In the genomic region with DNA sequence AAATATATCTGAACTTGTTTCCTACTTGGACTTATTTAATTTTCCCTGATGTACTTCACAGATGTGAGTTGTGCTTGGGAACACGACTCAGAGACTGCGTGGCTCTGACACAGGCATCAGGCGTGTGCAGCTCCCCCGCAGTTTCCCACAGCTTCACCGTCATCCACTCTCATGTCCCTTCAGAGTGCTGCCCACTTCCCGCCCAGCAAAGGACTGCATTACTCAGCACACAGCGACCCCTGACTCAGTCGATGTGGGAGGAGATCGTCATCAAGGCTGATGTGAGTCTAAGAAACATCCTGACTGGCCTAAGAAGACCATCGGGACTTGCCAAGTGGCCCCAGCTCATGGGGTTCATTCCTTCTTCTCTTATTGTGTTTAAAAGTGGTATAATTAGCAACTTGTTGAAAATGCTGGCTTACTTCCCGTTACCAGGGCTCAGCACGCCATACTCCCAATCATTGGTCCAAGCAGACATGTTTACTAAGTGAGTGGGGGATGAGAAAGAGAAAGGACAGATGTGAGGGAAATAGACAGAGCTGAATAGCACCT, we compare ENCODE assay signal across 8 cellular contexts.
DNase-seq lines count a peak whose midpoint lies in the region; ATAC-seq, FAIRE-seq and TF ChIP-seq lines count a peak whose summit lies in the region.

No MANE protein-coding gene starts in this region.

- DNase-seq in HTR-8/SVneo (ENCODE audit: insufficient read length, low spot score): peak; percentile 77
- peak; percentile 78 for DNase-seq in activated T-cell treated with anti-CD3 and anti-CD28 coated beads, Interleukin-2, amount 50 U/mL, for 24 hours
- DNase-seq in left ventricle myocardium superior: peak; percentile 64
- DNase-seq in stimulated activated CD4-positive, alpha-beta T cell treated with anti-CD3 and anti-CD28 coated beads, Interleukin-1b, Interleukin-23, amount 100 ng/mL, for 48 hours: peak; percentile 92
- no peak for DNase-seq in NCI-H524 treated with DMSO at 0.1 percent for 48 hours (lab: John Stamatoyannopoulos, UW)
- DNase-seq in cerebellum (ENCODE audit: low spot score): no peak
- DNase-seq in GM20000 (ENCODE audit: low spot score): no peak
- DNase-seq in NCI-H2196 treated with DMSO at 0.1 percent for 48 hours (lab: John Stamatoyannopoulos, UW; ENCODE audit: unreplicated experiment): no peak

- peak; percentile 67 for FAIRE-seq in HTR-8/SVneo (lab: Jason Lieb, UNC)

- H3K27me3 Mint-ChIP-seq in activated T-cell treated with anti-CD3 and anti-CD28 coated beads, Interleukin-2, amount 50 U/mL, for 24 hours: no peaks in the 10 kb centered on the region

- TF ChIP-seq CTCF in GM20000 (IDR thresholded peaks at IDR 0.05; ENCODE audit: extremely low read depth, missing control alignments): no peak

- peak overlapping the region; percentile 23 for H3K4me3 Mint-ChIP-seq in activated T-cell treated with anti-CD3 and anti-CD28 coated beads, Interleukin-2, amount 50 U/mL, for 24 hours

- H3K4me1 Mint-ChIP-seq in activated T-cell treated with anti-CD3 and anti-CD28 coated beads, Interleukin-2, amount 50 U/mL, for 24 hours (ENCODE audit: low read depth): peaks cover 62% of the 10 kb centered on the region

- intact Hi-C loops in left ventricle myocardium superior (cut with micrococcal nuclease): no loop called here

- peak; percentile 89 for ATAC-seq in left ventricle myocardium superior

- peak overlapping the region; percentile 96 for H3K27ac Mint-ChIP-seq in activated T-cell treated with anti-CD3 and anti-CD28 coated beads, Interleukin-2, amount 50 U/mL, for 24 hours

- H3K9me3 Mint-ChIP-seq in activated T-cell treated with anti-CD3 and anti-CD28 coated beads, Interleukin-2, amount 50 U/mL, for 24 hours: peaks cover 8% of the 10 kb centered on the region

- peaks cover 3% of the 10 kb centered on the region for H3K36me3 Mint-ChIP-seq in activated T-cell treated with anti-CD3 and anti-CD28 coated beads, Interleukin-2, amount 50 U/mL, for 24 hours (ENCODE audit: low read depth)

Comparison
In these comparisons a context has a peak if more than half of its experiments do, and no peak if none do; other contexts are left out.
1. DNase-seq: peak in HTR-8/SVneo (single experiment), activated T-cell treated with anti-CD3 and anti-CD28 coated beads, Interleukin-2, amount 50 U/mL, for 24 hours (single experiment), left ventricle myocardium superior (single experiment) and stimulated activated CD4-positive, alpha-beta T cell treated with anti-CD3 and anti-CD28 coated beads, Interleukin-1b, Interleukin-23, amount 100 ng/mL, for 48 hours (single experiment); none in NCI-H524 treated with DMSO at 0.1 percent for 48 hours (single experiment), cerebellum (single experiment), GM20000 (single experiment) and NCI-H2196 treated with DMSO at 0.1 percent for 48 hours (single experiment).